1 cellular context compared by ENCODE assay signal in genomic region chr1:85200870-85201339, GRCh38.
TF ChIP-seq lines count a peak whose summit lies in the region.

A gene with protein sequence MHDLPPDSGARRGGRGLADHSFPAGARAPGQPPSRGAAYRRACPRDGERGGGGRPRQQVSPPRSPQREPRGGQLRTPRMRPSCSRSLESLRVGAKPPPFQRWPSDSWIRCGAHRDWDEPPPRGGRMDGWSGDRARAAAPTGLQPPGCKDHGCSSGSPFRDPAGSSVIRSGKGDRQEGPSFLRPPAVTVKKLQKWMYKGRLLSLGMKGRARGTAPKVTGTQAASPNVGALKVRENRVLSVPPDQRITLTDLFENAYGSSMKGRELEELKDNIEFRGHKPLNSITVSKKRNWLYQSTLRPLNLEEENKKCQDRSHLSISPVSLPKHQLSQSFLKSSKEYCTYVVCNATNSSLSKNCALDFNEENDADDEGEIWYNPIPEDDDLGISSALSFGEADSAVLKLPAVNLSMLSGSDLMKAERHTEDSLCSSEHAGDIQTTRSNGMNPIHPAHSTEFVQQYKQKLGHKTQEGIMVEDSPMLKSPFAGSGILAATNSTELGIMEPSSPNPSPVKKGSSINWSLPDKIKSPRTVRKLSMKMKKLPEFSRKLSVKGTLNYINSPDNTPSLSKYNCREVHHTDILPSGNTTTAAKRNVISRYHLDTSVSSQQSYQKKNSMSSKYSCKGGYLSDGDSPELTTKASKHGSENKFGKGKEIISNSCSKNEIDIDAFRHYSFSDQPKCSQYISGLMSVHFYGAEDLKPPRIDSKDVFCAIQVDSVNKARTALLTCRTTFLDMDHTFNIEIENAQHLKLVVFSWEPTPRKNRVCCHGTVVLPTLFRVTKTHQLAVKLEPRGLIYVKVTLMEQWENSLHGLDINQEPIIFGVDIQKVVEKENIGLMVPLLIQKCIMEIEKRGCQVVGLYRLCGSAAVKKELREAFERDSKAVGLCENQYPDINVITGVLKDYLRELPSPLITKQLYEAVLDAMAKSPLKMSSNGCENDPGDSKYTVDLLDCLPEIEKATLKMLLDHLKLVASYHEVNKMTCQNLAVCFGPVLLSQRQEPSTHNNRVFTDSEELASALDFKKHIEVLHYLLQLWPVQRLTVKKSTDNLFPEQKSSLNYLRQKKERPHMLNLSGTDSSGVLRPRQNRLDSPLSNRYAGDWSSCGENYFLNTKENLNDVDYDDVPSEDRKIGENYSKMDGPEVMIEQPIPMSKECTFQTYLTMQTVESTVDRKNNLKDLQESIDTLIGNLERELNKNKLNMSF (minus strand): TSS chr1:85201016. CDS start chr1:85200996, 20 bp downstream.

TF ChIP-seq in HEK293, 187 proteins besides CTCF, POLR2A, EP300 and RAD21 (continued from another document and continues in another):
- TF ChIP-seq, protein P1, sequence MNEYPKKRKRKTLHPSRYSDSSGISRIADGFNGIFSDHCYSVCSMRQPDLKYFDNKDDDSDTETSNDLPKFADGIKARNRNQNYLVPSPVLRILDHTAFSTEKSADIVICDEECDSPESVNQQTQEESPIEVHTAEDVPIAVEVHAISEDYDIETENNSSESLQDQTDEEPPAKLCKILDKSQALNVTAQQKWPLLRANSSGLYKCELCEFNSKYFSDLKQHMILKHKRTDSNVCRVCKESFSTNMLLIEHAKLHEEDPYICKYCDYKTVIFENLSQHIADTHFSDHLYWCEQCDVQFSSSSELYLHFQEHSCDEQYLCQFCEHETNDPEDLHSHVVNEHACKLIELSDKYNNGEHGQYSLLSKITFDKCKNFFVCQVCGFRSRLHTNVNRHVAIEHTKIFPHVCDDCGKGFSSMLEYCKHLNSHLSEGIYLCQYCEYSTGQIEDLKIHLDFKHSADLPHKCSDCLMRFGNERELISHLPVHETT (tag by site-specific recombination; IDR thresholded peaks at IDR 0.05) = no peak
- TF ChIP-seq SP2 (tag by site-specific recombination; IDR thresholded peaks at IDR 0.05) (peak; percentile 86), ZBTB48 (tag by site-specific recombination; IDR thresholded peaks at IDR 0.05) (no peak), ZNF274 (IDR thresholded peaks at IDR 0.05; ENCODE audit: low read length) (no peak), ZNF274 (tag by site-specific recombination; IDR thresholded peaks at IDR 0.05; ENCODE audit: borderline replicate concordance) (no peak), ZNF214 (tag by site-specific recombination; IDR thresholded peaks at IDR 0.05; ENCODE audit: borderline replicate concordance) (no peak), ZNF549 (tag by site-specific recombination; IDR thresholded peaks at IDR 0.05) (no peak), ZNF560 (tag by site-specific recombination; IDR thresholded peaks at IDR 0.05; ENCODE audit: borderline replicate concordance) (no peak), KLF7 (tag by site-specific recombination; IDR thresholded peaks at IDR 0.05; ENCODE audit: borderline replicate concordance) (no peak; the same call in 1 of the 2 replicates), GLIS2 (tag by site-specific recombination; IDR thresholded peaks at IDR 0.05) (no peak; the same call in 1 of the 2 replicates), ZNF157 (tag by site-specific recombination; IDR thresholded peaks at IDR 0.05) (no peak), ELK4 (IDR thresholded peaks at IDR 0.05; ENCODE audit: borderline replicate concordance, low read depth, low read length) (no peak), ZNF555 (tag by site-specific recombination; conservative IDR thresholded peaks at IDR 0.05) (no peak), YY1 (tag by site-specific recombination; IDR thresholded peaks at IDR 0.05) (no peak), ZBTB26 (tag by site-specific recombination; optimal IDR thresholded peaks at IDR 0.05) (peak; percentile 82), ZBTB8A (tag by site-specific recombination; IDR thresholded peaks at IDR 0.05) (peak; percentile 94), INSM2 (tag by site-specific recombination; IDR thresholded peaks at IDR 0.05) (no peak), HOXC10 (CRISPR knock-in tag; IDR thresholded peaks at IDR 0.05) (no peak), ZFP41 (tag by site-specific recombination; IDR thresholded peaks at IDR 0.05; ENCODE audit: borderline replicate concordance) (no peak), ZNF16 (tag by site-specific recombination; IDR thresholded peaks at IDR 0.05; ENCODE audit: low read depth) (no peak), GLI4 (tag by site-specific recombination; IDR thresholded peaks at IDR 0.05) (no peak), BCL11B (tag by site-specific recombination; IDR thresholded peaks at IDR 0.05; ENCODE audit: low read depth) (peak; percentile 25; the same call in 1 of the 2 replicates), ZNF658 (tag by site-specific recombination; IDR thresholded peaks at IDR 0.05) (no peak), ZNF776 (tag by site-specific recombination; IDR thresholded peaks at IDR 0.05; ENCODE audit: borderline replicate concordance) (no peak), ZNF146 (tag by site-specific recombination; IDR thresholded peaks at IDR 0.05) (no peak), ZNF529 (tag by site-specific recombination; IDR thresholded peaks at IDR 0.05; ENCODE audit: insufficient replicate concordance) (no peak), FEZF1 (tag by site-specific recombination; IDR thresholded peaks at IDR 0.05) (no peak), ZNF76 (tag by site-specific recombination; IDR thresholded peaks at IDR 0.05; ENCODE audit: borderline replicate concordance, low read depth) (no peak), SCRT1 (tag by site-specific recombination; IDR thresholded peaks at IDR 0.05; ENCODE audit: borderline replicate concordance) (no peak), SP7 (tag by site-specific recombination; IDR thresholded peaks at IDR 0.05) (peak; percentile 19; the same call in 1 of the 2 replicates), ZNF202 (tag by site-specific recombination; IDR thresholded peaks at IDR 0.05; ENCODE audit: borderline replicate concordance) (no peak), ZNF335 (tag by site-specific recombination; conservative IDR thresholded peaks at IDR 0.05) (peak; percentile 20; the same call in 1 of the 2 replicates), ZNF133 (tag by site-specific recombination; IDR thresholded peaks at IDR 0.05) (no peak), ZNF211 (tag by site-specific recombination; IDR thresholded peaks at IDR 0.05; ENCODE audit: low read depth) (no peak), ZNF701 (tag by site-specific recombination; IDR thresholded peaks at IDR 0.05) (no peak), ZEB2 (tag by site-specific recombination; IDR thresholded peaks at IDR 0.05) (peak; percentile 82; the same call in 1 of the 2 replicates), MEIS1 (CRISPR knock-in tag; IDR thresholded peaks at IDR 0.05; ENCODE audit: borderline replicate concordance) (0 out of 2 replicates have a peak, but pooled peaks have one; percentile 8), WT1 (tag by site-specific recombination; IDR thresholded peaks at IDR 0.05) (no peak), ZNF169 (tag by site-specific recombination; IDR thresholded peaks at IDR 0.05) (no peak), ZSCAN23 (tag by site-specific recombination; IDR thresholded peaks at IDR 0.05) (no peak), ZXDB (tag by site-specific recombination; IDR thresholded peaks at IDR 0.05) (peak; percentile 38), KLF17 (tag by site-specific recombination; IDR thresholded peaks at IDR 0.05) (no peak), ZFP3 (tag by site-specific recombination; IDR thresholded peaks at IDR 0.05; ENCODE audit: low read depth) (no peak), OVOL3 (tag by site-specific recombination; IDR thresholded peaks at IDR 0.05) (no peak), ZNF654 (tag by site-specific recombination; IDR thresholded peaks at IDR 0.05; ENCODE audit: low read depth) (no peak), TRIM28 (IDR thresholded peaks at IDR 0.05; ENCODE audit: borderline replicate concordance, low read length) (no peak), SP3 (tag by site-specific recombination; IDR thresholded peaks at IDR 0.05) (peak; percentile 97), ZNF530 (tag by site-specific recombination; IDR thresholded peaks at IDR 0.05; ENCODE audit: low read depth) (no peak), ZNF23 (tag by site-specific recombination; IDR thresholded peaks at IDR 0.05; ENCODE audit: borderline replicate concordance) (no peak), ZNF558 (tag by site-specific recombination; IDR thresholded peaks at IDR 0.05) (no peak), ZNF548 (tag by site-specific recombination; IDR thresholded peaks at IDR 0.05) (no peak), ZNF544 (tag by site-specific recombination; IDR thresholded peaks at IDR 0.05) (no peak), ZNF830 (tag by site-specific recombination; IDR thresholded peaks at IDR 0.05; ENCODE audit: low read depth) (no peak), ZNF433 (tag by site-specific recombination; IDR thresholded peaks at IDR 0.05; ENCODE audit: low read depth) (no peak), ZNF404 (tag by site-specific recombination; IDR thresholded peaks at IDR 0.05) (no peak), ZNF692 (tag by site-specific recombination; IDR thresholded peaks at IDR 0.05) (0 out of 2 replicates have a peak, but pooled peaks have one; percentile 29), SETDB1 (IDR thresholded peaks at IDR 0.05; ENCODE audit: insufficient read length, low read length) (no peak), ZNF791 (tag by site-specific recombination; IDR thresholded peaks at IDR 0.05) (no peak)
- TF ChIP-seq, protein P2, sequence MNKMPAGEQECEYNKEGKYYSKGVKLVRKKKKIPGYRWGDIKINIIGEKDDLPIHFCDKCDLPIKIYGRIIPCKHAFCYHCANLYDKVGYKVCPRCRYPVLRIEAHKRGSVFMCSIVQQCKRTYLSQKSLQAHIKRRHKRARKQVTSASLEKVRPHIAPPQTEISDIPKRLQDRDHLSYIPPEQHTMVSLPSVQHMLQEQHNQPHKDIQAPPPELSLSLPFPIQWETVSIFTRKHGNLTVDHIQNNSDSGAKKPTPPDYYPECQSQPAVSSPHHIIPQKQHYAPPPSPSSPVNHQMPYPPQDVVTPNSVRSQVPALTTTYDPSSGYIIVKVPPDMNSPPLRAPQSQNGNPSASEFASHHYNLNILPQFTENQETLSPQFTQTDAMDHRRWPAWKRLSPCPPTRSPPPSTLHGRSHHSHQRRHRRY (tag by site-specific recombination; IDR thresholded peaks at IDR 0.05) = no peak
- TF ChIP-seq, protein P3, sequence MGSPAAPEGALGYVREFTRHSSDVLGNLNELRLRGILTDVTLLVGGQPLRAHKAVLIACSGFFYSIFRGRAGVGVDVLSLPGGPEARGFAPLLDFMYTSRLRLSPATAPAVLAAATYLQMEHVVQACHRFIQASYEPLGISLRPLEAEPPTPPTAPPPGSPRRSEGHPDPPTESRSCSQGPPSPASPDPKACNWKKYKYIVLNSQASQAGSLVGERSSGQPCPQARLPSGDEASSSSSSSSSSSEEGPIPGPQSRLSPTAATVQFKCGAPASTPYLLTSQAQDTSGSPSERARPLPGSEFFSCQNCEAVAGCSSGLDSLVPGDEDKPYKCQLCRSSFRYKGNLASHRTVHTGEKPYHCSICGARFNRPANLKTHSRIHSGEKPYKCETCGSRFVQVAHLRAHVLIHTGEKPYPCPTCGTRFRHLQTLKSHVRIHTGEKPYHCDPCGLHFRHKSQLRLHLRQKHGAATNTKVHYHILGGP (tag by site-specific recombination; IDR thresholded peaks at IDR 0.05) = no peak
